ENCODE assay signal across 9 cellular contexts in genomic region chr13:95624020-95624419, GRCh38. TPM values are rescaled to one million over a fixed set of nuclear protein-coding genes. Genes with fewer than 3 reads are reported as not detected.
A peak's percentile ranks its signal among the peaks of the same experiment; 100 is the strongest.
DNase-seq lines count a peak whose midpoint lies in the region; ATAC-seq, FAIRE-seq and TF ChIP-seq lines count a peak whose summit lies in the region.
"Had no signal": no experiment of that assay in that cellular context is flagged by ENCODE, and none has a peak within 500 bp of the region (broad histone marks: within the 10 kb centered on the region; RNA-seq: fewer than 3 reads in every experiment).

No MANE protein-coding gene starts in this region.

- H3K9me2 ChIP-seq in neural cell (ENCODE audit: insufficient read depth, low read length), result no peaks in the 10 kb centered on the region

- H3K9me3 ChIP-seq in neural cell (ENCODE audit: low read length), result no peaks in the 10 kb centered on the region
- H3K9me3 ChIP-seq: SJSA1 had no signal

- no peak for TF ChIP-seq POLR2A in GM12891 (IDR thresholded peaks at IDR 0.05; ENCODE audit: low read depth, low read length)
- no peak for TF ChIP-seq POLR2A in erythroblast (IDR thresholded peaks at IDR 0.05; ENCODE audit: low read length)

- no peak for TF ChIP-seq EP300 in neural cell (conservative IDR thresholded peaks at IDR 0.05; ENCODE audit: poor library complexity, severe bottlenecking)

- no peaks in the 10 kb centered on the region for H3K79me2 ChIP-seq in neural cell (replicated peaks; ENCODE audit: insufficient read depth, low read length)

- CTCF ChIA-PET in RWPE1 (lab: Yijun Ruan, JAX), result interaction anchor here (0.7 to 2.1 kb wide), 6 partner anchors 34 to 210 kb away, joined by 3 to 14 read pairs (median 4); no protein-coding TSS in a partner anchor

- POLR2A ChIA-PET in RWPE1 (lab: Yijun Ruan, JAX; ENCODE audit: low non-redundant PET), result no interaction called here

- peaks cover 5% of the 10 kb centered on the region for H3K36me3 ChIP-seq in neural cell (ENCODE audit: insufficient read depth, low read length)

- H4K20me1 ChIP-seq in neural cell (ENCODE audit: insufficient read depth), result no peaks in the 10 kb centered on the region

- peak; percentile 77 for ATAC-seq in HG03354 (IDR thresholded peaks at IDR 0.05; ENCODE audit: poor library complexity, severe bottlenecking, unreplicated experiment)
- ATAC-seq in HG02970 (IDR thresholded peaks at IDR 0.05; ENCODE audit: low FRiP score, unreplicated experiment), result no peak

- peak; percentile 67 for FAIRE-seq in GM12891 (lab: Jason Lieb, UNC)

- H3K9ac ChIP-seq in neural cell (ENCODE audit: low read length), result no peak overlapping the region

- peak; percentile 76 for TF ChIP-seq RAD21 in neural cell (conservative IDR thresholded peaks at IDR 0.05)

- H2AFZ ChIP-seq in neural cell (ENCODE audit: low read depth, low read length), result no peak overlapping the region

- no peaks in the 10 kb centered on the region for H3K27me3 ChIP-seq in neural cell (ENCODE audit: insufficient read depth, low read depth, low read length)
- H3K27me3 ChIP-seq: SJSA1 had no signal

- DNase-seq in GM12891 (ENCODE audit: insufficient read length, low spot score) (no peak), RWPE1 (ENCODE audit: low spot score) (peak; percentile 42), erythroblast (lab: John Stamatoyannopoulos, UW) (peak; percentile 43 to 69), amniotic stem cell (lab: John Stamatoyannopoulos, UW) (no peak)

- H3K27ac ChIP-seq in C4-2B (no peak overlapping the region), RWPE1 (no peak overlapping the region), neural cell (ENCODE audit: low read length) (no peak overlapping the region)
- H3K27ac ChIP-seq: SJSA1 had no signal

- no peaks in the 10 kb centered on the region for H3F3A ChIP-seq in neural cell (ENCODE audit: insufficient read depth, low read length, poor library complexity, severe bottlenecking)

- no peak overlapping the region for H3K4me2 ChIP-seq in neural cell (ENCODE audit: low read length)

- no peak overlapping the region for H3K4me3 ChIP-seq in neural cell (ENCODE audit: low read length)
- H3K4me3 ChIP-seq: SJSA1 had no signal

- TF ChIP-seq CTCF in C4-2B (conservative IDR thresholded peaks at IDR 0.05), result peak; percentile 86
- TF ChIP-seq CTCF in RWPE1 (conservative IDR thresholded peaks at IDR 0.05; ENCODE audit: low read depth), result peak; percentile 74
- peak; percentile 74 for TF ChIP-seq CTCF in neural cell (IDR thresholded peaks at IDR 0.05; ENCODE audit: poor library complexity, severe bottlenecking)

TF ChIP-seq in GM12891, 5 proteins besides CTCF, POLR2A, EP300 and RAD21:
- TF ChIP-seq POU2F2 (IDR thresholded peaks at IDR 0.05; ENCODE audit: low read depth, low read length) (no peak), TAF1 (IDR thresholded peaks at IDR 0.05; ENCODE audit: low read depth, low read length) (no peak), POLR2AphosphoS5 (IDR thresholded peaks at IDR 0.05; ENCODE audit: low read depth, low read length) (no peak), SPI1 (IDR thresholded peaks at IDR 0.05; ENCODE audit: low read depth, low read length) (no peak), PAX5 (IDR thresholded peaks at IDR 0.05; ENCODE audit: insufficient read depth, low read length, severe bottlenecking) (no peak)

TF ChIP-seq in neural cell, 6 proteins besides CTCF, POLR2A, EP300 and RAD21:
- TF ChIP-seq SMC3 (conservative IDR thresholded peaks at IDR 0.05; ENCODE audit: poor library complexity) (peak; percentile 69), MXI1 (conservative IDR thresholded peaks at IDR 0.05; ENCODE audit: poor library complexity, severe bottlenecking) (no peak)

RNA-seq across cellular contexts. Expression of gene DZIP1, which starts 20.5 kb away (rescaled TPM):
- polyA plus RNA-seq in GM12891 (2012; ENCODE audit: low read depth, missing spikeins), result 1.3 TPM
- 32.1 and 35.3 TPM in 2 replicates for polyA plus RNA-seq in neural cell
- polyA minus RNA-seq in neural cell, result 43.8 and 46.5 TPM in 2 replicates

RNA-seq across cellular contexts. Expression of gene DNAJC3, which starts 52.9 kb away (rescaled TPM):
- 8.9 TPM for polyA plus RNA-seq in GM12891 (2012; ENCODE audit: low read depth, missing spikeins)
- polyA plus RNA-seq in neural cell, result 8.2 and 9.0 TPM in 2 replicates
- 21.2 and 21.3 TPM in 2 replicates for polyA minus RNA-seq in neural cell

Comparison
In these comparisons a context has a peak if more than half of its experiments do, and no peak if none do; other contexts are left out.
1. DNase-seq: peak in RWPE1 (single experiment) and erythroblast (2 of 2); none in GM12891 (single experiment) and amniotic stem cell (single experiment).
2. Peak in every context shown above with its lines, with median percentiles within 50 percentile points of each other: CTCF ChIP-seq.